Comparison of ENCODE assay signal across 9 cellular contexts in genomic region chr11:72411623-72412532, GRCh38. TPM values are rescaled to one million over a fixed set of nuclear protein-coding genes. Genes with fewer than 3 reads are reported as not detected.
DNase-seq lines count a peak whose midpoint lies in the region; ATAC-seq lines count a peak whose summit lies in the region.
"Had no signal": no experiment of that assay in that cellular context is flagged by ENCODE, and none has a peak within 500 bp of the region (broad histone marks: within the 10 kb centered on the region; RNA-seq: fewer than 3 reads in every experiment).

No MANE protein-coding gene starts in this region.

- peaks cover 4% of the 10 kb centered on the region for H3K36me3 Mint-ChIP-seq in stimulated activated naive CD8-positive, alpha-beta T cell treated with anti-CD3 and anti-CD28 coated beads, Interleukin-15, Interleukin-2, amounts not matched to agents 100 ng/mL and 50 ng/mL, for 24 hours (ENCODE audit: low read depth)

- no peaks in the 10 kb centered on the region for H3K27me3 Mint-ChIP-seq in stimulated activated naive CD8-positive, alpha-beta T cell treated with anti-CD3 and anti-CD28 coated beads, Interleukin-15, Interleukin-2, amounts not matched to agents 100 ng/mL and 50 ng/mL, for 24 hours

- intact Hi-C loops in left ventricle myocardium superior (cut with micrococcal nuclease), result no loop called here

- no peaks in the 10 kb centered on the region for H3K9me3 Mint-ChIP-seq in stimulated activated naive CD8-positive, alpha-beta T cell treated with anti-CD3 and anti-CD28 coated beads, Interleukin-15, Interleukin-2, amounts not matched to agents 100 ng/mL and 50 ng/mL, for 24 hours

- DNase-seq in SKM-1 (lab: John Stamatoyannopoulos, UW; ENCODE audit: unreplicated experiment) (peak; percentile 19), left ventricle myocardium superior (no peak), NCI-H2196 treated with DMSO at 0.1 percent for 48 hours (lab: John Stamatoyannopoulos, UW; ENCODE audit: unreplicated experiment) (no peak)
- no peak for DNase-seq in activated CD4-positive, alpha-beta T cell treated with anti-CD3 and anti-CD28 coated beads for 4 hours
- DNase-seq in activated CD8-positive, alpha-beta memory T cell treated with anti-CD3 and anti-CD28 coated beads, Interleukin-2, amount 50 U/mL, for 4 hours, result no peak
- DNase-seq: IMR-90 had no signal

- H3K4me1 Mint-ChIP-seq in stimulated activated naive CD8-positive, alpha-beta T cell treated with anti-CD3 and anti-CD28 coated beads, Interleukin-15, Interleukin-2, amounts not matched to agents 100 ng/mL and 50 ng/mL, for 24 hours (ENCODE audit: low read depth), result peaks cover 32% of the 10 kb centered on the region

- ATAC-seq in GM18511 (IDR thresholded peaks at IDR 0.05; ENCODE audit: unreplicated experiment) (peak; percentile 85), HG03135 (IDR thresholded peaks at IDR 0.05; ENCODE audit: unreplicated experiment) (peak; percentile 73), left ventricle myocardium superior (peak; percentile 63)

- H3K4me3 Mint-ChIP-seq in stimulated activated naive CD8-positive, alpha-beta T cell treated with anti-CD3 and anti-CD28 coated beads, Interleukin-15, Interleukin-2, amounts not matched to agents 100 ng/mL and 50 ng/mL, for 24 hours, result no peak overlapping the region

- H3K27ac Mint-ChIP-seq in stimulated activated naive CD8-positive, alpha-beta T cell treated with anti-CD3 and anti-CD28 coated beads, Interleukin-15, Interleukin-2, amounts not matched to agents 100 ng/mL and 50 ng/mL, for 24 hours, result peak overlapping the region; percentile 79

RNA-seq across cellular contexts. Expression of gene CLPB, which starts 22.5 kb away (rescaled TPM):
- total RNA-seq in left ventricle myocardium superior, result 16.4 TPM
